In genomic region chr2:217650229-217650628, GRCh38 we compare ENCODE assay signal across 15 cellular contexts.
DNase-seq lines count a peak whose midpoint lies in the region; ATAC-seq and TF ChIP-seq lines count a peak whose summit lies in the region.
"Had no signal": no experiment of that assay in that cellular context is flagged by ENCODE, and none has a peak within 500 bp of the region (broad histone marks: within the 10 kb centered on the region; RNA-seq: fewer than 3 reads in every experiment).

No MANE protein-coding gene starts in this region.

- ATAC-seq in GM18873 (IDR thresholded peaks at IDR 0.05; ENCODE audit: low FRiP score, unreplicated experiment) (no peak), GM18858 (IDR thresholded peaks at IDR 0.05; ENCODE audit: unreplicated experiment) (no peak)

- DNase-seq in Calu3 = peak; percentile 37
- peak; percentile 79 for DNase-seq in HT-29 (ENCODE audit: low spot score)
- peak; percentile 14 for DNase-seq in epithelial cell of esophagus (ENCODE audit: low read depth)
- peak; percentile 10 for DNase-seq in myocyte (ENCODE audit: low read depth)
- no peak for DNase-seq in A673 (ENCODE audit: low spot score)
- DNase-seq in uterus = no peak
- DNase-seq: activated CD8-positive, alpha-beta memory T cell treated with anti-CD3 and anti-CD28 coated beads, Interleukin-2, amount 50 U/mL, for 4 hours had no signal

- peak overlapping the region; percentile 40 for H3K27ac Mint-ChIP-seq in Calu3 (ENCODE audit: unreplicated experiment)
- H3K27ac Mint-ChIP-seq: activated naive CD4-positive, alpha-beta T cell treated with anti-CD3 and anti-CD28 coated beads, Interleukin-2, amount 50 U/mL, for 72 hours had no signal

- intact Hi-C loops in Calu3 (cut with micrococcal nuclease; ENCODE audit: unreplicated experiment) = loop anchor here (1.0 to 5.0 kb wide), 2 partner anchors 63 to 953 kb away; partner anchors contain the start of gene IGFBP5
- intact Hi-C loops in A673 (cut with micrococcal nuclease; ENCODE audit: unreplicated experiment) = loop anchor here (5.0 kb wide), 1 partner anchor 107 kb away; no protein-coding TSS in a partner anchor
- intact Hi-C loops in uterus (cut with DNase I; ENCODE audit: low total_unique reads) = no loop called here

- POLR2A ChIA-PET in A673 (lab: Charles Lee; ENCODE audit: low non-redundant PET) = no interaction called here

- TF ChIP-seq POLR2A in uterus (IDR thresholded peaks at IDR 0.05) = no peak

- no peaks in the 10 kb centered on the region for H3K9me3 ChIP-seq in A673 (ENCODE audit: low read depth, low read length, poor library complexity, severe bottlenecking)
- H3K9me3 ChIP-seq in uterus = no peaks in the 10 kb centered on the region
- H3K9me3 ChIP-seq: heart left ventricle, ovary, SJSA1 had no signal

- no peaks in the 10 kb centered on the region for H3K36me3 Mint-ChIP-seq in Calu3 (ENCODE audit: insufficient read depth, unreplicated experiment)
- H3K36me3 Mint-ChIP-seq: activated naive CD4-positive, alpha-beta T cell treated with anti-CD3 and anti-CD28 coated beads, Interleukin-2, amount 50 U/mL, for 72 hours had no signal

- H3K4me1 ChIP-seq in A673 (ENCODE audit: insufficient read depth, low read length, poor library complexity, severe bottlenecking) = peaks cover 8% of the 10 kb centered on the region
- peaks cover 10% of the 10 kb centered on the region in 2 donors for H3K4me1 ChIP-seq in uterus

- no peak overlapping the region for H3K4me3 ChIP-seq in epithelial cell of esophagus (ENCODE audit: low read length)
- no peak overlapping the region for H3K4me3 ChIP-seq in A673 (ENCODE audit: low read depth, low read length, poor library complexity, severe bottlenecking)
- H3K4me3 ChIP-seq in uterus = no peak overlapping the region
- H3K4me3 ChIP-seq: heart left ventricle, ovary, SJSA1 had no signal

- TF ChIP-seq CTCF in Calu3 (IDR thresholded peaks at IDR 0.05; ENCODE audit: unreplicated experiment) = no peak
- TF ChIP-seq CTCF in epithelial cell of esophagus (IDR thresholded peaks at IDR 0.05; ENCODE audit: insufficient read depth, low read depth, low read length, missing control alignments) = no peak
- no peak for TF ChIP-seq CTCF in A673 (conservative IDR thresholded peaks at IDR 0.05; ENCODE audit: low read depth, low read length)
- TF ChIP-seq CTCF in uterus (IDR thresholded peaks at IDR 0.05) = no peak

- H3K27ac ChIP-seq in A673 (ENCODE audit: low read depth, low read length, poor library complexity, severe bottlenecking) (no peak overlapping the region), uterus (no peak overlapping the region)
- H3K27ac ChIP-seq: heart left ventricle, ovary, SJSA1, WERI-Rb-1 had no signal

- H3K36me3 ChIP-seq in A673 (ENCODE audit: insufficient read depth, low read length, poor library complexity, severe bottlenecking) = no peaks in the 10 kb centered on the region
- H3K36me3 ChIP-seq in uterus = no peaks in the 10 kb centered on the region
- H3K36me3 ChIP-seq: heart left ventricle, ovary, SJSA1, WERI-Rb-1 had no signal

- no peaks in the 10 kb centered on the region for H3K27me3 Mint-ChIP-seq in Calu3 (ENCODE audit: unreplicated experiment)

- peaks cover 4% of the 10 kb centered on the region for H3K9me3 Mint-ChIP-seq in Calu3 (ENCODE audit: low read depth, unreplicated experiment)
- H3K9me3 Mint-ChIP-seq: activated naive CD4-positive, alpha-beta T cell treated with anti-CD3 and anti-CD28 coated beads, Interleukin-2, amount 50 U/mL, for 72 hours; central memory CD8-positive, alpha-beta T cell had no signal

- H3K4me1 Mint-ChIP-seq in Calu3 (ENCODE audit: low read depth, unreplicated experiment) = peaks cover 40% of the 10 kb centered on the region
- H3K4me1 Mint-ChIP-seq: central memory CD8-positive, alpha-beta T cell had no signal

- peak overlapping the region; percentile 2 for H3K4me3 Mint-ChIP-seq in Calu3 (ENCODE audit: low read depth, unreplicated experiment)
- H3K4me3 Mint-ChIP-seq: central memory CD8-positive, alpha-beta T cell had no signal

- BruUV-seq in Calu3 (replicated peaks; lab: Mats Ljungman, UMichigan) = no TSS peak
- BruUV-seq in A673 (replicated peaks; lab: Mats Ljungman, UMichigan) = no TSS peak

- CTCF ChIA-PET in Calu3 (lab: Charles Lee) = interaction anchor here (0.5 to 2.6 kb wide), 15 partner anchors 13 to 968 kb away, joined by 3 to 23 read pairs (median 5); no protein-coding TSS in a partner anchor
- CTCF ChIA-PET in A673 (lab: Charles Lee) = interaction anchor here (0.6 to 1.5 kb wide), 4 partner anchors 106 to 1583 kb away, joined by 3 to 5 read pairs (median 3); no protein-coding TSS in a partner anchor

- H3K27me3 ChIP-seq in A673 (replicated peaks; ENCODE audit: insufficient read depth, low read depth, low read length, poor library complexity) (no peaks in the 10 kb centered on the region), uterus (no peaks in the 10 kb centered on the region)
- H3K27me3 ChIP-seq: heart left ventricle, ovary, SJSA1 had no signal

Comparison
In these comparisons a context has a peak if more than half of its experiments do, and no peak if none do; other contexts are left out.
1. DNase-seq: peak in Calu3 (single experiment), HT-29 (single experiment), epithelial cell of esophagus (single experiment) and myocyte (single experiment); none in A673 (single experiment) and uterus (0 of 2).